9 cellular contexts compared by ENCODE assay signal in genomic region chr4:141605425-141605856, GRCh38.
"Had no signal": no experiment of that assay in that cellular context is flagged by ENCODE, and none has a peak within 500 bp of the region (broad histone marks: within the 10 kb centered on the region; RNA-seq: fewer than 3 reads in every experiment).

No MANE protein-coding gene starts in this region.

- H3K4me1 ChIP-seq: HAP-1 had no signal

- DNase-seq: GM23248, GOT3, H7, HFFc6 had no signal

- H3K9me3 ChIP-seq: HAP-1 had no signal

- H3K27ac ChIP-seq: GM23248, HL-60 had no signal

- H3K9ac ChIP-seq: GM23248 had no signal

- H3K27ac Mint-ChIP-seq: HFFc6, IgD-negative memory B cell had no signal

- H3K4me3 Mint-ChIP-seq: HFFc6 had no signal

- ATAC-seq: HCT116, HepG2 had no signal

- H3K4me3 ChIP-seq: GM23248, HAP-1 had no signal

- H3K9me3 Mint-ChIP-seq: HFFc6 had no signal

- H2AFZ ChIP-seq: GM23248 had no signal

- H3K36me3 ChIP-seq: HAP-1 had no signal
